In genomic region chr2:209901187-209901586, GRCh38 we compare ENCODE assay signal across 26 cellular contexts.
DNase-seq lines count a peak whose midpoint lies in the region; ATAC-seq, FAIRE-seq and TF ChIP-seq lines count a peak whose summit lies in the region.
"Had no signal": no experiment of that assay in that cellular context is flagged by ENCODE, and none has a peak within 500 bp of the region (broad histone marks: within the 10 kb centered on the region; RNA-seq: fewer than 3 reads in every experiment).

No MANE protein-coding gene starts in this region.

- CTCF ChIA-PET in activated CD4-positive, alpha-beta memory T cell treated with anti-CD3 and anti-CD28 coated beads, Interleukin-2, amount 10 ng/mL, durations not matched to agents 7 days and 5 days (lab: Charles Lee): no interaction called here

- POLR2A ChIA-PET in activated CD4-positive, alpha-beta memory T cell treated with anti-CD3 and anti-CD28 coated beads, Interleukin-2, amount 10 ng/mL, durations not matched to agents 7 days and 5 days (lab: Charles Lee): no interaction called here

- H4K20me1 ChIP-seq in BLaER1: no peaks in the 10 kb centered on the region

- H3K4me1 ChIP-seq in BLaER1: peaks cover 27% of the 10 kb centered on the region
- H3K4me1 ChIP-seq: Caco-2, SJSA1 had no signal

- no peaks in the 10 kb centered on the region for H3K27me3 ChIP-seq in BLaER1
- H3K27me3 ChIP-seq: MG63, SJSA1 had no signal

- H3K27me3 Mint-ChIP-seq in stimulated activated memory B cell treated with anti-CD40 and anti-IgM and Interleukin-4, amounts not matched to agents 10 μg/mL and 1 μg/mL and 100 μg/mL, for 72 hours: peaks cover 9% of the 10 kb centered on the region
- H3K27me3 Mint-ChIP-seq in activated CD4-positive, alpha-beta memory T cell treated with anti-CD3 and anti-CD28 coated beads, Interleukin-2, amount 10 ng/mL, durations not matched to agents 7 days and 5 days: peaks cover 3% of the 10 kb centered on the region

- no peak overlapping the region for H3K4me3 Mint-ChIP-seq in stimulated activated memory B cell treated with anti-CD40 and anti-IgM and Interleukin-4, amounts not matched to agents 10 μg/mL and 1 μg/mL and 100 μg/mL, for 72 hours
- H3K4me3 Mint-ChIP-seq in activated CD4-positive, alpha-beta memory T cell treated with anti-CD3 and anti-CD28 coated beads, Interleukin-2, amount 10 ng/mL, durations not matched to agents 7 days and 5 days: no peak overlapping the region
- H3K4me3 Mint-ChIP-seq: CD8-positive, alpha-beta T cell had no signal

- in situ Hi-C loops in G401 (cut with HindIII; ENCODE audit: low sequenced_read_pairs): no loop called here

- H3K9me3 Mint-ChIP-seq in stimulated activated memory B cell treated with anti-CD40 and anti-IgM and Interleukin-4, amounts not matched to agents 10 μg/mL and 1 μg/mL and 100 μg/mL, for 72 hours: no peaks in the 10 kb centered on the region
- H3K9me3 Mint-ChIP-seq in activated CD4-positive, alpha-beta memory T cell treated with anti-CD3 and anti-CD28 coated beads, Interleukin-2, amount 10 ng/mL, durations not matched to agents 7 days and 5 days: no peaks in the 10 kb centered on the region
- H3K9me3 Mint-ChIP-seq: CD8-positive, alpha-beta T cell had no signal

- H3K4me3 ChIP-seq in BLaER1: peak overlapping the region; percentile 11; the same call in 1 of the 2 replicates
- H3K4me3 ChIP-seq: MG63, PC-9, SJSA1 had no signal

- peak overlapping the region; percentile 57; the same call in 1 of the 2 replicates for H3K27ac ChIP-seq in BLaER1
- H3K27ac ChIP-seq: C4-2B, PC-9, SJSA1 had no signal

- ATAC-seq in stimulated activated memory B cell treated with anti-CD40 and anti-IgM and Interleukin-4, amounts not matched to agents 10 μg/mL and 1 μg/mL and 100 μg/mL, for 72 hours: no peak
- ATAC-seq: CD8-positive, alpha-beta T cell; HCT116 had no signal

- TF ChIP-seq CTCF in D721Med (IDR thresholded peaks at IDR 0.05; ENCODE audit: insufficient read depth, missing control alignments): no peak

- no peak for FAIRE-seq in D721Med (lab: Jason Lieb, UNC)
- FAIRE-seq: A204.1, G401.6 had no signal

- H3K9ac ChIP-seq in BLaER1: peak overlapping the region; percentile 39; the same call in 1 of the 2 replicates

- no peaks in the 10 kb centered on the region for H3K36me3 Mint-ChIP-seq in stimulated activated memory B cell treated with anti-CD40 and anti-IgM and Interleukin-4, amounts not matched to agents 10 μg/mL and 1 μg/mL and 100 μg/mL, for 72 hours
- H3K36me3 Mint-ChIP-seq in activated CD4-positive, alpha-beta memory T cell treated with anti-CD3 and anti-CD28 coated beads, Interleukin-2, amount 10 ng/mL, durations not matched to agents 7 days and 5 days (ENCODE audit: low read depth): no peaks in the 10 kb centered on the region
- H3K36me3 Mint-ChIP-seq: CD8-positive, alpha-beta T cell had no signal

- no peak overlapping the region for H3K27ac Mint-ChIP-seq in stimulated activated memory B cell treated with anti-CD40 and anti-IgM and Interleukin-4, amounts not matched to agents 10 μg/mL and 1 μg/mL and 100 μg/mL, for 72 hours
- H3K27ac Mint-ChIP-seq in activated CD4-positive, alpha-beta memory T cell treated with anti-CD3 and anti-CD28 coated beads, Interleukin-2, amount 10 ng/mL, durations not matched to agents 7 days and 5 days: no peak overlapping the region
- H3K27ac Mint-ChIP-seq: CD8-positive, alpha-beta T cell had no signal

- H3K36me3 ChIP-seq in BLaER1: no peaks in the 10 kb centered on the region
- H3K36me3 ChIP-seq: MG63, SJSA1 had no signal

- H3K4me1 Mint-ChIP-seq in stimulated activated memory B cell treated with anti-CD40 and anti-IgM and Interleukin-4, amounts not matched to agents 10 μg/mL and 1 μg/mL and 100 μg/mL, for 72 hours: no peaks in the 10 kb centered on the region
- H3K4me1 Mint-ChIP-seq in activated CD4-positive, alpha-beta memory T cell treated with anti-CD3 and anti-CD28 coated beads, Interleukin-2, amount 10 ng/mL, durations not matched to agents 7 days and 5 days: no peaks in the 10 kb centered on the region

- peak overlapping the region; percentile 73 for H3K4me2 ChIP-seq in BLaER1
- H3K4me2 ChIP-seq: PC-9 had no signal

- DNase-seq in G401 (ENCODE audit: low spot score) (peak; percentile 89), NCI-H524 (lab: John Stamatoyannopoulos, UW) (peak; percentile 27 to 63), cerebellar cortex (ENCODE audit: low spot score) (peak; percentile 87), D721Med (ENCODE audit: insufficient read length, low spot score) (no peak)
- no peak for DNase-seq in activated CD4-positive, alpha-beta memory T cell treated with anti-CD3 and anti-CD28 coated beads, Interleukin-2, amount 10 ng/mL, durations not matched to agents 7 days and 5 days
- DNase-seq: AML-193; Caco-2; CD8-positive, alpha-beta T cell; DMS153; IMR-90; KG1; MG63; NCI-H1417; NCI-H1930; NCI-H2107; NCI-H748 treated with DMSO at 0.1 percent for 48 hours; PC-9; Right ventricle myocardium superior; RPMI8226 had no signal

- no peaks in the 10 kb centered on the region for H3K9me3 ChIP-seq in BLaER1
- H3K9me3 ChIP-seq: Caco-2, MG63, SJSA1 had no signal

Comparison
In these comparisons a context has a peak if more than half of its experiments do, and no peak if none do; other contexts are left out.
1. DNase-seq: peak in G401 (single experiment), NCI-H524 (2 of 2) and cerebellar cortex (single experiment); none in activated CD4-positive, alpha-beta memory T cell treated with anti-CD3 and anti-CD28 coated beads, Interleukin-2, amount 10 ng/mL, durations not matched to agents 7 days and 5 days (single experiment) and D721Med (single experiment).